In genomic region chr19:7119582-7119981, GRCh38 we compare ENCODE assay signal across 21 cellular contexts.
"Had no signal": no experiment of that assay in that cellular context is flagged by ENCODE, and none has a peak within 500 bp of the region (broad histone marks: within the 10 kb centered on the region; RNA-seq: fewer than 3 reads in every experiment).

No MANE protein-coding gene starts in this region.

- H3K4me1 ChIP-seq: heart left ventricle, pancreas, tibial artery had no signal

- H3K27me3 Mint-ChIP-seq: dendritic cell treated with granulocyte-macrophage colony-stimulating factor and Interleukin-4, amounts not matched to agents 40 ng/mL and 50 ng/mL, for 4 days; naive thymus-derived CD8-positive, alpha-beta T cell; progenitor cell of endocrine pancreas had no signal

- H3K4me3 Mint-ChIP-seq: dendritic cell treated with granulocyte-macrophage colony-stimulating factor and Interleukin-4, amounts not matched to agents 40 ng/mL and 50 ng/mL, for 4 days; endodermal cell; naive thymus-derived CD8-positive, alpha-beta T cell; neural crest cell; stimulated activated effector memory CD8-positive, alpha-beta T cell treated with anti-CD3 and anti-CD28 coated beads, Interleukin-12 subunit alpha, Interleukin-12 subunit beta, amount 100 ng/mL, for 72 hours had no signal

- FAIRE-seq: colon, frontal cortex, pancreas had no signal

- ATAC-seq: heart left ventricle; mucosa of descending colon; naive thymus-derived CD8-positive, alpha-beta T cell; pancreas; right cardiac atrium; stimulated activated effector memory CD8-positive, alpha-beta T cell treated with anti-CD3 and anti-CD28 coated beads, Interleukin-12 subunit alpha, Interleukin-12 subunit beta, amount 100 ng/mL, for 72 hours; stimulated activated naive CD8-positive, alpha-beta T cell treated with anti-CD3 and anti-CD28 coated beads, Interleukin-15, Interleukin-2, amounts not matched to agents 100 U/mL and 50 U/mL, for 24 hours had no signal

- H3K9me3 Mint-ChIP-seq: dendritic cell treated with granulocyte-macrophage colony-stimulating factor and Interleukin-4, amounts not matched to agents 40 ng/mL and 50 ng/mL, for 4 days; stimulated activated effector memory CD8-positive, alpha-beta T cell treated with anti-CD3 and anti-CD28 coated beads, Interleukin-12 subunit alpha, Interleukin-12 subunit beta, amount 100 ng/mL, for 72 hours had no signal

- H3K4me1 Mint-ChIP-seq: endodermal cell; naive thymus-derived CD8-positive, alpha-beta T cell; neural crest cell; stimulated activated effector memory CD8-positive, alpha-beta T cell treated with anti-CD3 and anti-CD28 coated beads, Interleukin-12 subunit alpha, Interleukin-12 subunit beta, amount 100 ng/mL, for 72 hours had no signal

- H3K4me3 ChIP-seq: heart left ventricle, mucosa of descending colon, pancreas, tibial artery had no signal

- H3K36me3 Mint-ChIP-seq: stimulated activated effector memory CD8-positive, alpha-beta T cell treated with anti-CD3 and anti-CD28 coated beads, Interleukin-12 subunit alpha, Interleukin-12 subunit beta, amount 100 ng/mL, for 72 hours had no signal

- DNase-seq: cerebellar nuclear complex; endodermal cell; heart left ventricle; hippocampal formation; kidney glomerular epithelial cell; mammary epithelial cell; mucosa of descending colon; naive thymus-derived CD8-positive, alpha-beta T cell; nucleus accumbens; pancreas; right cardiac atrium; stimulated activated CD4-positive, alpha-beta T cell treated with anti-CD3 and anti-CD28 coated beads, Interleukin-4, amount 100 ng/mL, for 1 hour; stimulated activated CD8-positive, alpha-beta memory T cell treated with anti-CD3 and anti-CD28 coated beads, Interleukin-4, amount 100 ng/mL, for 48 hours; stimulated activated naive CD8-positive, alpha-beta T cell treated with anti-CD3 and anti-CD28 coated beads, Interleukin-15, Interleukin-2, amounts not matched to agents 100 U/mL and 50 U/mL, for 24 hours had no signal

- H3K27ac Mint-ChIP-seq: dendritic cell treated with granulocyte-macrophage colony-stimulating factor and Interleukin-4, amounts not matched to agents 40 ng/mL and 50 ng/mL, for 4 days; endodermal cell; naive thymus-derived CD8-positive, alpha-beta T cell; progenitor cell of endocrine pancreas; stimulated activated effector memory CD8-positive, alpha-beta T cell treated with anti-CD3 and anti-CD28 coated beads, Interleukin-12 subunit alpha, Interleukin-12 subunit beta, amount 100 ng/mL, for 72 hours had no signal

- H3K9me3 ChIP-seq: heart left ventricle, mucosa of descending colon, pancreas, tibial artery had no signal

- H3K27me3 ChIP-seq: heart left ventricle, pancreas, tibial artery had no signal

- H3K27ac ChIP-seq: heart left ventricle, pancreas, tibial artery had no signal
